8 cellular contexts compared by ENCODE assay signal in genomic region chr21:16195476-16195875, GRCh38.
DNase-seq lines count a peak whose midpoint lies in the region; FAIRE-seq and TF ChIP-seq lines count a peak whose summit lies in the region.

No MANE protein-coding gene starts in this region.

- H3K36me3 ChIP-seq in spleen = no peaks in the 10 kb centered on the region
- H3K36me3 ChIP-seq in small intestine (ENCODE audit: control insufficient read depth in 2 of 2, insufficient read depth in 2 of 2, low read length in 2 of 2) = no peaks in the 10 kb centered on the region

- DNase-seq in SK-MEL-5 (ENCODE audit: low read depth, low spot score) = peak; percentile 66
- DNase-seq in fibroblast of villous mesenchyme (ENCODE audit: low read depth) = peak; percentile 77
- no peak for DNase-seq in retinal pigment epithelial cell (ENCODE audit: low read depth)
- DNase-seq in D721Med (ENCODE audit: insufficient read length, low spot score) = no peak
- DNase-seq in COR-L47 (lab: John Stamatoyannopoulos, UW) = no peak
- DNase-seq in spleen = no peak
- DNase-seq in small intestine = no peak

- H3K4me3 ChIP-seq in GM08714 (ENCODE audit: low read length) (peak overlapping the region; percentile 76; the same call in 1 of the 2 replicates), fibroblast of villous mesenchyme (ENCODE audit: low read depth, low read length) (peak overlapping the region; percentile 40), retinal pigment epithelial cell (ENCODE audit: low read length) (peak overlapping the region; percentile 47), spleen (no peak overlapping the region), small intestine (ENCODE audit: low read depth in 1 of 2, low read length in 2 of 2) (no peak overlapping the region)

- H3K4me1 ChIP-seq in spleen = peaks cover 0 to 31% (median 7%) of the 10 kb centered on the region in 6 donors
- H3K4me1 ChIP-seq in small intestine (ENCODE audit: control insufficient read depth in 2 of 2, insufficient read depth in 1 of 2, low read depth in 1 of 2, low read length in 1 of 2) = no peaks in the 10 kb centered on the region

- FAIRE-seq in D721Med (lab: Jason Lieb, UNC) = no peak
- FAIRE-seq in small intestine (lab: Jason Lieb, UNC) = no peak

- TF ChIP-seq CTCF in fibroblast of villous mesenchyme (IDR thresholded peaks at IDR 0.05; ENCODE audit: insufficient read depth, low read depth, low read length) (no peak), retinal pigment epithelial cell (conservative IDR thresholded peaks at IDR 0.05; ENCODE audit: low read depth, low read length) (no peak), D721Med (IDR thresholded peaks at IDR 0.05; ENCODE audit: insufficient read depth, missing control alignments) (no peak), spleen (IDR thresholded peaks at IDR 0.05 in 8 of 11, conservative IDR thresholded peaks at IDR 0.05 in 3 of 11) (no peak)

- WGBS in spleen, 5 donors = 29 to 44% (median 35%) methylated on average over 4 of the region's 4 CpGs
- 49 to 67% (median 62%) methylated on average over 4 of the region's 4 CpGs for WGBS in small intestine, 3 donors

- H3K27me3 ChIP-seq in spleen (replicated peaks in 1 of 7) = no peaks in the 10 kb centered on the region
- no peaks in the 10 kb centered on the region for H3K27me3 ChIP-seq in small intestine (ENCODE audit: control insufficient read depth in 2 of 2, insufficient read depth in 2 of 2, low read length in 2 of 2)

- intact Hi-C loops in spleen (cut with DNase I; ENCODE audit: low total_unique reads) = no loop called here

- peaks cover 0 to 3% (median 0%) of the 10 kb centered on the region in 8 donors for H3K9me3 ChIP-seq in spleen
- H3K9me3 ChIP-seq in small intestine (ENCODE audit: control insufficient read depth, low read depth) = no peaks in the 10 kb centered on the region

- in situ Hi-C loops in SK-MEL-5 (cut with HindIII; ENCODE audit: low pct_unique_long_range_greater_than_20kb, low sequenced_read_pairs) = loop anchor here (25.0 kb wide), 1 partner anchor 92 kb away; no protein-coding TSS in a partner anchor

- TF ChIP-seq POLR2A in spleen (IDR thresholded peaks at IDR 0.05) = no peak

- H3K27ac ChIP-seq in spleen (no peak overlapping the region), small intestine (ENCODE audit: low read depth in 1 of 2, low read length in 1 of 2) (no peak overlapping the region)

Comparison
In these comparisons a context has a peak if more than half of its experiments do, and no peak if none do; other contexts are left out.
1. H3K4me3 ChIP-seq: peak in GM08714 (single experiment), fibroblast of villous mesenchyme (single experiment) and retinal pigment epithelial cell (single experiment); none in spleen (0 of 8) and small intestine (0 of 2).
2. DNase-seq: peak in SK-MEL-5 (single experiment) and fibroblast of villous mesenchyme (single experiment); none in retinal pigment epithelial cell (single experiment), D721Med (single experiment), COR-L47 (single experiment), spleen (single experiment) and small intestine (single experiment).